In genomic region chr1:47637111-47637685, GRCh38 we compare ENCODE assay signal across 13 cellular contexts.
"Had no signal": no experiment of that assay in that cellular context is flagged by ENCODE, and none has a peak within 500 bp of the region (broad histone marks: within the 10 kb centered on the region; RNA-seq: fewer than 3 reads in every experiment).

No MANE protein-coding gene starts in this region.

- H3K4me1 ChIP-seq: esophagus muscularis mucosa, gastrocnemius medialis, parathyroid adenoma, thyroid gland, uterus had no signal

- H3K9me3 ChIP-seq: esophagus muscularis mucosa, gastrocnemius medialis, thyroid gland, uterus had no signal

- H3K4me3 Mint-ChIP-seq: neural crest cell; stimulated activated effector memory CD8-positive, alpha-beta T cell treated with anti-CD3 and anti-CD28 coated beads, Interleukin-12 subunit alpha, Interleukin-12 subunit beta, amount 100 ng/mL, for 72 hours had no signal

- H3K4me3 ChIP-seq: esophagus muscularis mucosa, gastrocnemius medialis, thyroid gland, uterus had no signal

- H3K36me3 Mint-ChIP-seq: activated naive CD4-positive, alpha-beta T cell treated with anti-CD3 and anti-CD28 coated beads, Interleukin-2, amount 50 U/mL, for 72 hours; stimulated activated effector memory CD8-positive, alpha-beta T cell treated with anti-CD3 and anti-CD28 coated beads, Interleukin-12 subunit alpha, Interleukin-12 subunit beta, amount 100 ng/mL, for 72 hours had no signal

- H3K27me3 ChIP-seq: gastrocnemius medialis, thyroid gland, uterus had no signal

- H3K9me3 Mint-ChIP-seq: activated naive CD4-positive, alpha-beta T cell treated with anti-CD3 and anti-CD28 coated beads, Interleukin-2, amount 50 U/mL, for 72 hours; neural crest cell; stimulated activated effector memory CD8-positive, alpha-beta T cell treated with anti-CD3 and anti-CD28 coated beads, Interleukin-12 subunit alpha, Interleukin-12 subunit beta, amount 100 ng/mL, for 72 hours had no signal

- H3K27ac Mint-ChIP-seq: activated naive CD4-positive, alpha-beta T cell treated with anti-CD3 and anti-CD28 coated beads, Interleukin-2, amount 50 U/mL, for 72 hours; stimulated activated effector memory CD8-positive, alpha-beta T cell treated with anti-CD3 and anti-CD28 coated beads, Interleukin-12 subunit alpha, Interleukin-12 subunit beta, amount 100 ng/mL, for 72 hours had no signal

- H3K27ac ChIP-seq: esophagus muscularis mucosa, gastrocnemius medialis, parathyroid adenoma, thyroid gland, uterus had no signal

- ATAC-seq: activated naive CD4-positive, alpha-beta T cell treated with anti-CD3 and anti-CD28 coated beads, Interleukin-2, amount 50 U/mL, for 72 hours; stimulated activated effector memory CD8-positive, alpha-beta T cell treated with anti-CD3 and anti-CD28 coated beads, Interleukin-12 subunit alpha, Interleukin-12 subunit beta, amount 100 ng/mL, for 72 hours had no signal

- H3K4me1 Mint-ChIP-seq: stimulated activated effector memory CD8-positive, alpha-beta T cell treated with anti-CD3 and anti-CD28 coated beads, Interleukin-12 subunit alpha, Interleukin-12 subunit beta, amount 100 ng/mL, for 72 hours had no signal

- DNase-seq: activated T-cell treated with anti-CD3 and anti-CD28 coated beads, Interleukin-2, amount 50 U/mL, for 1 hour; amygdala; gastrocnemius medialis; retina; small intestine; T-helper 2 cell; thyroid gland; uterus had no signal

- H3K36me3 ChIP-seq: esophagus muscularis mucosa, gastrocnemius medialis, thyroid gland, uterus had no signal
